ENCODE assay signal across 18 cellular contexts in genomic region chr18:76977681-76978234, GRCh38.
DNase-seq lines count a peak whose midpoint lies in the region; ATAC-seq, FAIRE-seq and TF ChIP-seq lines count a peak whose summit lies in the region.
"Had no signal": no experiment of that assay in that cellular context is flagged by ENCODE, and none has a peak within 500 bp of the region (broad histone marks: within the 10 kb centered on the region; RNA-seq: fewer than 3 reads in every experiment).

No MANE protein-coding gene starts in this region.

- H3K27ac Mint-ChIP-seq in naive B cell, result peak overlapping the region in 4 of 6 donors; percentile 22 to 99 (median 91)
- H3K27ac Mint-ChIP-seq: activated CD4-positive, alpha-beta T cell treated with anti-CD3 and anti-CD28 coated beads, Interleukin-2, amount 10 ng/mL, durations not matched to agents 7 days and 5 days; CD8-positive, alpha-beta T cell had no signal

- H3K79me2 ChIP-seq in GM12878 (ENCODE audit: control insufficient read depth, insufficient read depth, low read length), result no peaks in the 10 kb centered on the region

- TF ChIP-seq RAD21 in GM12878 (IDR thresholded peaks at IDR 0.05; ENCODE audit: insufficient read depth, low read depth, low read length), result no peak

- H4K20me1 ChIP-seq in GM12878 (ENCODE audit: control insufficient read depth, insufficient read depth), result no peaks in the 10 kb centered on the region

- H3K9me3 ChIP-seq in left ventricle myocardium inferior (replicated peaks) (no peaks in the 10 kb centered on the region), GM12878 (replicated peaks; ENCODE audit: control insufficient read depth, insufficient read depth, low read length) (no peaks in the 10 kb centered on the region)
- H3K9me3 ChIP-seq: SJSA1 had no signal

- POLR2A ChIA-PET in GM12878 (lab: Charles Lee), result interaction anchor here (0.7 kb wide), 1 partner anchor 14 kb away, joined by 3 read pairs; no protein-coding TSS in a partner anchor

- peak overlapping the region; percentile 44 for H3K4me3 ChIP-seq in left ventricle myocardium inferior
- H3K4me3 ChIP-seq in GM12878, result no peak overlapping the region
- H3K4me3 ChIP-seq: SJSA1 had no signal

- TF ChIP-seq EP300 in GM12878 (IDR thresholded peaks at IDR 0.05; ENCODE audit: borderline replicate concordance in 1 of 2, control insufficient read depth in 1 of 2, low read depth in 2 of 2, low read length in 2 of 2), result no peak

- H3K4me2 ChIP-seq in GM12878 (ENCODE audit: control insufficient read depth, insufficient read depth), result no peak overlapping the region

- RAD21 ChIA-PET in GM12878 (lab: Charles Lee; ENCODE audit: unreplicated experiment), result interaction anchor here (1.1 kb wide), 1 partner anchor 12 kb away, joined by 4 read pairs; no protein-coding TSS in a partner anchor

- H3K27ac ChIP-seq in left ventricle myocardium inferior (replicated peaks) (no peak overlapping the region), GM12878 (ENCODE audit: control insufficient read depth, insufficient read depth) (no peak overlapping the region)
- H3K27ac ChIP-seq: SJSA1 had no signal

- intact Hi-C loops in left ventricle myocardium inferior (cut with micrococcal nuclease), result no loop called here
- intact Hi-C loops in left cardiac atrium (cut with DNase I), result no loop called here
- intact Hi-C loops in GM12878 (cut with micrococcal nuclease; ENCODE audit: unreplicated experiment), result no loop called here

- peaks cover 44 to 59% (median 45%) of the 10 kb centered on the region in 3 donors for H3K4me1 Mint-ChIP-seq in naive B cell
- H3K4me1 Mint-ChIP-seq: activated CD4-positive, alpha-beta T cell treated with anti-CD3 and anti-CD28 coated beads, Interleukin-2, amount 10 ng/mL, durations not matched to agents 7 days and 5 days; activated naive CD4-positive, alpha-beta T cell treated with anti-CD3 and anti-CD28 coated beads, Interleukin-2, amount 10 ng/mL, durations not matched to agents 7 days and 5 days had no signal

- H2AFZ ChIP-seq in GM12878 (ENCODE audit: control insufficient read depth, low read depth, low read length), result no peak overlapping the region

- BruUV-seq in GM12878 (replicated peaks; lab: Mats Ljungman, UMichigan), result no TSS peak

- H3K27me3 Mint-ChIP-seq in naive B cell, result no peaks in the 10 kb centered on the region
- H3K27me3 Mint-ChIP-seq: activated CD4-positive, alpha-beta T cell treated with anti-CD3 and anti-CD28 coated beads, Interleukin-2, amount 10 ng/mL, durations not matched to agents 7 days and 5 days; activated naive CD4-positive, alpha-beta T cell treated with anti-CD3 and anti-CD28 coated beads, Interleukin-2, amount 10 ng/mL, durations not matched to agents 7 days and 5 days; naive thymus-derived CD4-positive, alpha-beta T cell had no signal

- H3K9me3 Mint-ChIP-seq in naive B cell, result peaks cover 0 to 2% (median 0%) of the 10 kb centered on the region in 7 donors
- H3K9me3 Mint-ChIP-seq: activated CD4-positive, alpha-beta T cell treated with anti-CD3 and anti-CD28 coated beads, Interleukin-2, amount 10 ng/mL, durations not matched to agents 7 days and 5 days; activated naive CD4-positive, alpha-beta T cell treated with anti-CD3 and anti-CD28 coated beads, Interleukin-2, amount 10 ng/mL, durations not matched to agents 7 days and 5 days; CD8-positive, alpha-beta T cell; naive thymus-derived CD4-positive, alpha-beta T cell had no signal

- WGBS in GM12878 (ENCODE audit: insufficient coverage, insufficient replicate concordance, low lambda C conversion rate, missing lambda C conversion rate), result 77% methylated on average over 11 of the region's 11 CpGs

- peak; percentile 41 for FAIRE-seq in GM12878 (lab: Jason Lieb, UNC)

- H3K27me3 ChIP-seq in left ventricle myocardium inferior (ENCODE audit: low read depth) (peaks cover 3% of the 10 kb centered on the region), GM12878 (replicated peaks in 1 of 2; ENCODE audit: control insufficient read depth in 2 of 2, insufficient read depth in 2 of 2, low read length in 1 of 2) (no peaks in the 10 kb centered on the region)
- H3K27me3 ChIP-seq: SJSA1 had no signal

- ATAC-seq in left cardiac atrium (no peak), GM12878 (no peak), naive B cell (ENCODE audit: low read depth in 2 of 2) (no peak), HG03159 (IDR thresholded peaks at IDR 0.05; ENCODE audit: unreplicated experiment) (no peak)
- ATAC-seq: CD8-positive, alpha-beta T cell; esophagus mucosa; naive thymus-derived CD4-positive, alpha-beta T cell had no signal

- no peak overlapping the region for H3K9ac ChIP-seq in GM12878 (ENCODE audit: control insufficient read depth, insufficient read depth, low read length)

- H3K4me3 Mint-ChIP-seq in naive B cell, result peak overlapping the region in 4 of 8 donors; percentile 4 to 79 (median 32)
- H3K4me3 Mint-ChIP-seq: activated CD4-positive, alpha-beta T cell treated with anti-CD3 and anti-CD28 coated beads, Interleukin-2, amount 10 ng/mL, durations not matched to agents 7 days and 5 days; activated naive CD4-positive, alpha-beta T cell treated with anti-CD3 and anti-CD28 coated beads, Interleukin-2, amount 10 ng/mL, durations not matched to agents 7 days and 5 days; CD8-positive, alpha-beta T cell; naive thymus-derived CD4-positive, alpha-beta T cell had no signal

- TF ChIP-seq CTCF in left ventricle myocardium inferior (IDR thresholded peaks at IDR 0.05; ENCODE audit: borderline replicate concordance), result no peak
- TF ChIP-seq CTCF in GM12878 (IDR thresholded peaks at IDR 0.05 in 2 of 3, conservative IDR thresholded peaks at IDR 0.05 in 1 of 3; ENCODE audit: control insufficient read depth in 2 of 3, extremely low read depth in 1 of 3, insufficient read depth in 1 of 3, low read depth in 3 of 3, low read length in 3 of 3), result no peak

- peaks cover 5 to 9% of the 10 kb centered on the region in 2 donors for H3K36me3 Mint-ChIP-seq in naive B cell
- H3K36me3 Mint-ChIP-seq: activated naive CD4-positive, alpha-beta T cell treated with anti-CD3 and anti-CD28 coated beads, Interleukin-2, amount 10 ng/mL, durations not matched to agents 7 days and 5 days had no signal

- in situ Hi-C loops in GM12878 (cut with MboI), result no loop called here

- SMC1A ChIA-PET in GM12878 (lab: Charles Lee; ENCODE audit: uncharacterized antibody, unreplicated experiment), result interaction anchor here (1.0 to 2.4 kb wide), 3 partner anchors 14 to 56 kb away, joined by 3 to 7 read pairs (median 3); no protein-coding TSS in a partner anchor

- TF ChIP-seq POLR2A in GM12878 (IDR thresholded peaks at IDR 0.05; ENCODE audit: low read depth, low read length), result no peak

- CTCF ChIA-PET in GM12878 (lab: Yijun Ruan, JAX), result interaction anchor here (1.3 to 12.7 kb wide), 2 partner anchors 13 to 175 kb away, joined by 7 to 208 read pairs; no protein-coding TSS in a partner anchor

- peaks cover 4% of the 10 kb centered on the region for H3K36me3 ChIP-seq in left ventricle myocardium inferior
- no peaks in the 10 kb centered on the region for H3K36me3 ChIP-seq in GM12878 (ENCODE audit: control insufficient read depth in 2 of 2, insufficient read depth in 2 of 2, low read length in 1 of 2)
- H3K36me3 ChIP-seq: SJSA1 had no signal

- DNase-seq in left ventricle myocardium inferior (no peak), left cardiac atrium (no peak), GM12878 (ENCODE audit: low read depth, low spot score) (no peak), naive B cell (no peak), medulla oblongata (ENCODE audit: extremely low spot score) (no peak), T1000 (lab: John Stamatoyannopoulos, UW) (no peak)
- DNase-seq in stimulated activated naive CD4-positive, alpha-beta T cell treated with Interleukin-2 at 50 U/mL for 16 hours (lab: John Stamatoyannopoulos, UW), result no peak
- DNase-seq: activated CD4-positive, alpha-beta T cell treated with anti-CD3 and anti-CD28 coated beads, Interleukin-2, amount 10 ng/mL, durations not matched to agents 7 days and 5 days; activated naive CD4-positive, alpha-beta T cell treated with anti-CD3 and anti-CD28 coated beads, Interleukin-2, amount 10 ng/mL, durations not matched to agents 7 days and 5 days; H7; naive thymus-derived CD4-positive, alpha-beta T cell; NCI-H226; OCI-M1; stimulated activated naive CD4-positive, alpha-beta T cell had no signal

- H3K4me1 ChIP-seq in left ventricle myocardium inferior (peaks cover 11% of the 10 kb centered on the region), GM12878 (ENCODE audit: control insufficient read depth, insufficient read depth, low read length) (peaks cover 17% of the 10 kb centered on the region)
- H3K4me1 ChIP-seq: SJSA1 had no signal

TF ChIP-seq in GM12878, 131 proteins besides CTCF, POLR2A, EP300 and RAD21 (continues in another document):
- TF ChIP-seq SPI1 (IDR thresholded peaks at IDR 0.05; ENCODE audit: borderline replicate concordance, insufficient read depth, low read depth, low read length) (no peak), STAT3 (IDR thresholded peaks at IDR 0.05; ENCODE audit: low read depth, low read length) (no peak), MTA3 (IDR thresholded peaks at IDR 0.05; ENCODE audit: borderline replicate concordance, low read length) (no peak), ZBTB11 (CRISPR knock-in tag; IDR thresholded peaks at IDR 0.05) (no peak)
